ENCODE assay signal across 34 cellular contexts in genomic region chr22:17924076-17924475, GRCh38.
DNase-seq lines count a peak whose midpoint lies in the region; ATAC-seq, FAIRE-seq and TF ChIP-seq lines count a peak whose summit lies in the region.
"Had no signal": no experiment of that assay in that cellular context is flagged by ENCODE, and none has a peak within 500 bp of the region (broad histone marks: within the 10 kb centered on the region; RNA-seq: fewer than 3 reads in every experiment).

No MANE protein-coding gene starts in this region.

- in situ Hi-C loops in HepG2 (cut with HindIII; ENCODE audit: extremely low pct_ligation_motif_present, low pct_unique_long_range_greater_than_20kb), result no loop called here

- CTCF ChIA-PET in HepG2 (lab: Yijun Ruan, JAX; ENCODE audit: low intra/inter-chr PET ratio, low total read pairs), result no interaction called here

- peaks cover 2 to 42% (median 19%) of the 10 kb centered on the region in 4 donors for H3K4me1 ChIP-seq in right lobe of liver
- H3K4me1 ChIP-seq in HepG2 (ENCODE audit: insufficient read depth, low read length), result peaks cover 55% of the 10 kb centered on the region
- H3K4me1 ChIP-seq in adrenal gland (replicated peaks in 1 of 2), result peaks cover 47 to 62% of the 10 kb centered on the region in 2 donors
- peaks cover 55 to 63% of the 10 kb centered on the region in 2 donors for H3K4me1 ChIP-seq in kidney (ENCODE audit: control insufficient read depth in 1 of 2, insufficient read depth in 1 of 2, low read depth in 1 of 2, low read length in 2 of 2)
- peaks cover 64% of the 10 kb centered on the region for H3K4me1 ChIP-seq in lower lobe of right lung

- FAIRE-seq in HepG2 (lab: Jason Lieb, UNC), result no peak
- FAIRE-seq in kidney (lab: Jason Lieb, UNC), result no peak
- FAIRE-seq: GM12878, GM19239, small intestine had no signal

- H3K9ac ChIP-seq in HepG2 (ENCODE audit: insufficient read depth, low read depth, low read length) (no peak overlapping the region), kidney (ENCODE audit: low read length in 2 of 2) (no peak overlapping the region)
- H3K9ac ChIP-seq: BLaER1 had no signal

- BruUV-seq in HepG2 (replicated peaks; lab: Mats Ljungman, UMichigan), result no TSS peak

- H3K36me3 ChIP-seq in right lobe of liver (no peaks in the 10 kb centered on the region), HepG2 (replicated peaks in 1 of 2; ENCODE audit: control insufficient read depth in 1 of 2, insufficient read depth in 2 of 2, low read length in 2 of 2) (no peaks in the 10 kb centered on the region), adrenal gland (replicated peaks in 1 of 2) (no peaks in the 10 kb centered on the region), kidney (ENCODE audit: control insufficient read depth in 1 of 2, insufficient read depth in 2 of 2, low read length in 2 of 2) (no peaks in the 10 kb centered on the region), lower lobe of right lung (no peaks in the 10 kb centered on the region)
- H3K36me3 ChIP-seq: BLaER1, colonic mucosa, left lung, neutrophil, vagina had no signal

- TF ChIP-seq CTCF in right lobe of liver (IDR thresholded peaks at IDR 0.05) (no peak), HepG2 (CRISPR knock-in tag; IDR thresholded peaks at IDR 0.05) (no peak), adrenal gland (IDR thresholded peaks at IDR 0.05) (no peak), kidney (IDR thresholded peaks at IDR 0.05; ENCODE audit: borderline replicate concordance, extremely low read depth, insufficient read depth) (no peak), lower lobe of right lung (IDR thresholded peaks at IDR 0.05) (no peak)

- no peak overlapping the region for H3K4me2 ChIP-seq in HepG2 (ENCODE audit: low read depth, low read length)
- H3K4me2 ChIP-seq: GM23338 had no signal

- H3K9me3 ChIP-seq in right lobe of liver, result no peaks in the 10 kb centered on the region
- H3K9me3 ChIP-seq in HepG2 (ENCODE audit: low read length), result no peaks in the 10 kb centered on the region
- H3K9me3 ChIP-seq in adrenal gland (replicated peaks in 1 of 3), result no peaks in the 10 kb centered on the region
- H3K9me3 ChIP-seq in kidney (ENCODE audit: control insufficient read depth in 1 of 2, low read length in 2 of 2), result no peaks in the 10 kb centered on the region
- H3K9me3 ChIP-seq in lower lobe of right lung, result no peaks in the 10 kb centered on the region
- H3K9me3 ChIP-seq: BLaER1, colonic mucosa, left lung, neutrophil, testis, vagina had no signal

- TF ChIP-seq EP300 in HepG2 (IDR thresholded peaks at IDR 0.05; ENCODE audit: low read depth in 2 of 2, low read length in 2 of 2), result no peak
- no peak for TF ChIP-seq EP300 in HepG2 (CRISPR knock-in tag; IDR thresholded peaks at IDR 0.05; ENCODE audit: borderline replicate concordance)

- WGBS in right lobe of liver (ENCODE audit: insufficient coverage, low coverage, low lambda C conversion rate, missing lambda C conversion rate), result 77% methylated on average over 7 of the region's 7 CpGs
- 96% methylated on average over 6 of the region's 7 CpGs for WGBS in HepG2 (ENCODE audit: low lambda C conversion rate)
- 92 to 98% (median 95%) methylated on average over 6 to 7 of the region's 7 CpGs for WGBS in adrenal gland, 4 donors

- H2AFZ ChIP-seq in HepG2 (ENCODE audit: low read length), result no peak overlapping the region
- H2AFZ ChIP-seq: GM23338 had no signal

- H4K20me1 ChIP-seq in HepG2 (ENCODE audit: insufficient read depth, low read length), result no peaks in the 10 kb centered on the region

- no peak for TF ChIP-seq POLR2A in right lobe of liver (IDR thresholded peaks at IDR 0.05)
- TF ChIP-seq POLR2A in HepG2 (IDR thresholded peaks at IDR 0.05; ENCODE audit: insufficient read depth in 1 of 2, low read depth in 2 of 2, low read length in 2 of 2), result no peak
- TF ChIP-seq POLR2A in adrenal gland (IDR thresholded peaks at IDR 0.05), result no peak

- peak overlapping the region; percentile 61 to 81 (median 63) for H3K27ac ChIP-seq in right lobe of liver
- H3K27ac ChIP-seq in HepG2 (ENCODE audit: extremely low read length, insufficient read depth, low read length), result no peak overlapping the region
- H3K27ac ChIP-seq in adrenal gland, result peak overlapping the region in 3 of 5 donors; percentile 63 to 93 (median 70)
- peak overlapping the region; percentile 72 to 82 for H3K27ac ChIP-seq in kidney (ENCODE audit: low read depth in 2 of 2, low read length in 2 of 2)
- no peak overlapping the region for H3K27ac ChIP-seq in lower lobe of right lung
- H3K27ac ChIP-seq: BLaER1, colonic mucosa, neutrophil, testis had no signal

- no peak for DNase-seq in right lobe of liver
- DNase-seq in HepG2 (ENCODE audit: low spot score), result no peak
- peak in 2 of 7 donors; percentile 12 to 46 for DNase-seq in adrenal gland
- DNase-seq in kidney, result no peak
- no peak for DNase-seq in lower lobe of right lung
- no peak for DNase-seq in NOMO-1 treated with DMSO at 0.1 percent for 48 hours (lab: John Stamatoyannopoulos, UW; ENCODE audit: unreplicated experiment)
- DNase-seq in NCI-H2196 (lab: John Stamatoyannopoulos, UW; ENCODE audit: unreplicated experiment), result no peak
- no peak for DNase-seq in NCI-H748 (lab: John Stamatoyannopoulos, UW; ENCODE audit: unreplicated experiment)
- DNase-seq: activated CD4-positive, alpha-beta T cell treated with anti-CD3 and anti-CD28 coated beads for 48 hours; activated naive CD4-positive, alpha-beta T cell treated with anti-CD3 and anti-CD28 coated beads, Interleukin-2, amount 50 U/mL, for 16 hours; amniotic stem cell; colonic mucosa; DMS153; effector CD4-positive, alpha-beta T cell; KBM-7; left lung; midbrain; MM.1S; naive B cell; NCI-H2029 treated with DMSO at 0.1 percent for 48 hours; NCI-H2227 treated with DMSO at 0.1 percent for 48 hours; NCI-H526; small intestine; stimulated activated naive CD8-positive, alpha-beta T cell treated with anti-CD3 and anti-CD28 coated beads, Interleukin-15, Interleukin-2, amounts not matched to agents 100 U/mL and 50 U/mL, for 24 hours; SW 1271; testis had no signal

- no peak for TF ChIP-seq RAD21 in HepG2 (CRISPR knock-in tag; IDR thresholded peaks at IDR 0.05)

- H3K27me3 ChIP-seq in right lobe of liver, result no peaks in the 10 kb centered on the region
- no peaks in the 10 kb centered on the region for H3K27me3 ChIP-seq in HepG2 (ENCODE audit: control insufficient read depth in 1 of 2, insufficient read depth in 2 of 2, low read length in 2 of 2)
- no peaks in the 10 kb centered on the region for H3K27me3 ChIP-seq in adrenal gland
- H3K27me3 ChIP-seq in lower lobe of right lung (ENCODE audit: low read depth), result no peaks in the 10 kb centered on the region
- H3K27me3 ChIP-seq: BLaER1, colonic mucosa, left lung, testis, vagina had no signal

- H3K79me2 ChIP-seq in HepG2 (ENCODE audit: insufficient read depth, low read length), result peaks cover 54% of the 10 kb centered on the region

- ATAC-seq in right lobe of liver (no peak), HepG2 (no peak), lower lobe of right lung (no peak)
- ATAC-seq: activated T-helper 17 cell treated with anti-CD3 and anti-CD28 coated beads, Interleukin-2, amount 50 U/mL, for 72 hours; GM12878; GM23338; Panc1; stimulated activated naive CD8-positive, alpha-beta T cell treated with anti-CD3 and anti-CD28 coated beads, Interleukin-15, Interleukin-2, amounts not matched to agents 100 U/mL and 50 U/mL, for 24 hours had no signal

- intact Hi-C loops in right lobe of liver (cut with DNase I), result no loop called here
- intact Hi-C loops in HepG2 (cut with micrococcal nuclease; ENCODE audit: unreplicated experiment), result no loop called here
- intact Hi-C loops in adrenal gland (cut with DNase I), result no loop called here
- intact Hi-C loops in kidney (cut with DNase I), result no loop called here
- intact Hi-C loops in lower lobe of right lung (cut with DNase I), result no loop called here

- H3K4me3 ChIP-seq in right lobe of liver (no peak overlapping the region), HepG2 (replicated peaks in 1 of 3; ENCODE audit: insufficient read depth in 1 of 3, low read depth in 2 of 3, low read length in 3 of 3) (no peak overlapping the region), adrenal gland (no peak overlapping the region), kidney (ENCODE audit: low read length in 2 of 2) (no peak overlapping the region), lower lobe of right lung (no peak overlapping the region)
- H3K4me3 ChIP-seq: BLaER1, colonic mucosa, GM12878, GM23338, left lung, testis, vagina had no signal

- POLR2A ChIA-PET in HepG2 (lab: Yijun Ruan, JAX), result no interaction called here

TF ChIP-seq in HepG2, 621 proteins besides CTCF, POLR2A, EP300 and RAD21 (continues in another document):
- TF ChIP-seq DBP (CRISPR knock-in tag; IDR thresholded peaks at IDR 0.05; ENCODE audit: not compliant biosample characterization), result no peak
- no peak for TF ChIP-seq ZKSCAN5 (CRISPR knock-in tag; IDR thresholded peaks at IDR 0.05)
- TF ChIP-seq NR1H2 (CRISPR knock-in tag; IDR thresholded peaks at IDR 0.05; ENCODE audit: borderline replicate concordance, low read depth), result no peak
- TF ChIP-seq GATA4 (IDR thresholded peaks at IDR 0.05; ENCODE audit: borderline replicate concordance, low read depth), result no peak
- no peak for TF ChIP-seq FUBP1 (CRISPR knock-in tag; IDR thresholded peaks at IDR 0.05; ENCODE audit: borderline replicate concordance)
- TF ChIP-seq CC2D1A (CRISPR knock-in tag; IDR thresholded peaks at IDR 0.05), result no peak

Comparison
In these comparisons a context has a peak if more than half of its experiments do, and no peak if none do; other contexts are left out.
1. H3K27ac ChIP-seq: peak in right lobe of liver (3 of 3), adrenal gland (3 of 5) and kidney (2 of 2); none in HepG2 (single experiment) and lower lobe of right lung (single experiment).